7 cellular contexts compared by ENCODE assay signal in the genomic region with DNA sequence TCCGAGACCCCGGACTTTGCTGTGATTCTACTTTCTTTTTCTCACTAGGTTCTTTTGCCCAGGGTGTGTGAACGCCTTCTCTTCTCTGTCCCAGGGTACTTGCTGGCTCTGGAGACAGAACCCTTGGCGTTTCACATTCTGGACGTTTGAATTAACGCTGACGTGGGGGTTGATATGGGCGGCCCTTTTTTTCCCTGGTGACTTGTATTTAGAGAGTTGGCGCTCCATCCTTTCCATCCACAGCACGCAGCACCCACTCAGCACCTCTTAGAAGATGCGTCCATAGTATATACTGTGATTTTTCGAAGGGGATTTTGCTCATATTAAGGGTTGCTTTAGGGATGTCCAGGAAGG.
DNase-seq lines count a peak whose midpoint lies in the region; ATAC-seq, FAIRE-seq and TF ChIP-seq lines count a peak whose summit lies in the region.
"Not testable (repeated sequence)": the region's sequence is repeated elsewhere in the genome, so short reads cannot be mapped to it uniquely, and the experiment has no call there.

No MANE protein-coding gene starts in this region.

- not testable (repeated sequence) for H3K27me3 Mint-ChIP-seq in activated CD4-positive, alpha-beta T cell treated with anti-CD3 and anti-CD28 coated beads, Interleukin-2, amount 10 ng/mL, durations not matched to agents 24 days and 14 days

- peak overlapping the region; percentile 94 for H3K27ac Mint-ChIP-seq in activated CD4-positive, alpha-beta T cell treated with anti-CD3 and anti-CD28 coated beads, Interleukin-2, amount 10 ng/mL, durations not matched to agents 24 days and 14 days

- H3K9ac ChIP-seq in mesendoderm (ENCODE audit: low read length), result peak overlapping the region; percentile 93

- ATAC-seq in gastroesophageal sphincter, result not testable (repeated sequence)

- TF ChIP-seq EP300 in gastroesophageal sphincter (IDR thresholded peaks at IDR 0.05); sigmoid colon (IDR thresholded peaks at IDR 0.05): not testable (repeated sequence)

- not testable (repeated sequence) for H2BK15ac ChIP-seq in mesendoderm (replicated peaks; ENCODE audit: low read depth)

- H3K27me3 ChIP-seq in bronchial epithelial cell (ENCODE audit: control insufficient read depth, insufficient read depth, low read length); gastroesophageal sphincter; mesendoderm (ENCODE audit: insufficient read depth, low read length, poor library complexity); sigmoid colon: not testable (repeated sequence)

- H3K27ac ChIP-seq in gastroesophageal sphincter (peak overlapping the region; percentile 25 to 85 (median 82)), sigmoid colon (peak overlapping the region; percentile 77 to 85 (median 84))
- not testable (repeated sequence) for H3K27ac ChIP-seq in mesendoderm (ENCODE audit: low read depth, low read length)

- H3K36me3 Mint-ChIP-seq in activated CD4-positive, alpha-beta T cell treated with anti-CD3 and anti-CD28 coated beads, Interleukin-2, amount 10 ng/mL, durations not matched to agents 24 days and 14 days (ENCODE audit: low read depth), result not testable (repeated sequence)

- H3K36me3 ChIP-seq in bronchial epithelial cell (ENCODE audit: control insufficient read depth, insufficient read depth, low read length); mesendoderm (ENCODE audit: control insufficient read depth, insufficient read depth, low read length); sigmoid colon: not testable (repeated sequence)
- peaks cover 0 to 11% of the 10 kb centered on the region in 2 donors for H3K36me3 ChIP-seq in gastroesophageal sphincter

- not testable (repeated sequence) for H4K8ac ChIP-seq in mesendoderm (ENCODE audit: low read depth, low read length)

- H3K4me1 ChIP-seq in gastroesophageal sphincter, result peaks cover 0 to 30% (median 0%) of the 10 kb centered on the region in 3 donors
- H3K4me1 ChIP-seq in mesendoderm (ENCODE audit: control insufficient read depth, low read depth, low read length), result not testable (repeated sequence)
- peaks cover 0 to 17% (median 7%) of the 10 kb centered on the region in 4 donors for H3K4me1 ChIP-seq in sigmoid colon

- DNase-seq in GM04503 (ENCODE audit: low read depth), result peak; percentile 1
- DNase-seq in NB4 (ENCODE audit: low read depth), result peak; percentile 22
- DNase-seq in activated CD4-positive, alpha-beta T cell treated with anti-CD3 and anti-CD28 coated beads, Interleukin-2, amount 10 ng/mL, durations not matched to agents 24 days and 14 days; mesendoderm; sigmoid colon: not testable (repeated sequence)
- peak; percentile 8 for DNase-seq in bronchial epithelial cell (ENCODE audit: low read depth)

- H3K79me1 ChIP-seq in mesendoderm (ENCODE audit: low read length), result not testable (repeated sequence)

- not testable (repeated sequence) for H3K9me3 Mint-ChIP-seq in activated CD4-positive, alpha-beta T cell treated with anti-CD3 and anti-CD28 coated beads, Interleukin-2, amount 10 ng/mL, durations not matched to agents 24 days and 14 days

- 1 to 3% methylated on average over 12 of the region's 12 CpGs for WGBS in gastroesophageal sphincter (ENCODE audit: low coverage in 1 of 2), 2 donors
- WGBS in mesendoderm (ENCODE audit: extremely low coverage, insufficient coverage, low lambda C conversion rate), result no CpG with 5 or more reads among the region's 12 CpGs
- 1 to 4% methylated on average over 12 of the region's 12 CpGs for WGBS in sigmoid colon, 2 donors

- not testable (repeated sequence) for H3K18ac ChIP-seq in mesendoderm (ENCODE audit: low read length)

- not testable (repeated sequence) for H2AK5ac ChIP-seq in mesendoderm (ENCODE audit: low read length)

- H2BK120ac ChIP-seq in mesendoderm (ENCODE audit: low read depth, low read length), result not testable (repeated sequence)

- peak overlapping the region; percentile 98 for H3K4me3 Mint-ChIP-seq in activated CD4-positive, alpha-beta T cell treated with anti-CD3 and anti-CD28 coated beads, Interleukin-2, amount 10 ng/mL, durations not matched to agents 24 days and 14 days

- not testable (repeated sequence) for H3K4ac ChIP-seq in mesendoderm (ENCODE audit: low read depth, low read length)

- H3K4me1 Mint-ChIP-seq in activated CD4-positive, alpha-beta T cell treated with anti-CD3 and anti-CD28 coated beads, Interleukin-2, amount 10 ng/mL, durations not matched to agents 24 days and 14 days, result peaks cover 15% of the 10 kb centered on the region

- H3K23ac ChIP-seq in mesendoderm (ENCODE audit: low read length), result not testable (repeated sequence)

- FAIRE-seq in bronchial epithelial cell (lab: Jason Lieb, UNC), result not testable (repeated sequence)

- peaks cover 16% of the 10 kb centered on the region for H3K79me2 ChIP-seq in mesendoderm (ENCODE audit: control insufficient read depth, insufficient read depth, low read length)

- H3K4me2 ChIP-seq in mesendoderm (ENCODE audit: low read length), result peak overlapping the region; percentile 38

- intact Hi-C loops in activated CD4-positive, alpha-beta T cell treated with anti-CD3 and anti-CD28 coated beads, Interleukin-2, amount 10 ng/mL, durations not matched to agents 24 days and 14 days (cut with micrococcal nuclease), result loop anchor here (10.0 kb wide), 1 partner anchor 89 kb away; a partner anchor contains a TSS
- intact Hi-C loops in sigmoid colon (cut with DNase I), result not testable (repeated sequence)

- not testable (repeated sequence) for H3K9me3 ChIP-seq in gastroesophageal sphincter, sigmoid colon

- H3K4me3 ChIP-seq in NB4 (ENCODE audit: low read depth, low read length), result peak overlapping the region; percentile 91
- peak overlapping the region; percentile 66 for H3K4me3 ChIP-seq in bronchial epithelial cell (ENCODE audit: low read depth, low read length)
- H3K4me3 ChIP-seq in gastroesophageal sphincter, result peak overlapping the region; percentile 91 to 92
- peak overlapping the region; percentile 85 for H3K4me3 ChIP-seq in mesendoderm (ENCODE audit: low read length)
- peak overlapping the region; percentile 83 to 99 (median 90) for H3K4me3 ChIP-seq in sigmoid colon

- not testable (repeated sequence) for TF ChIP-seq POLR2A in NB4 (IDR thresholded peaks at IDR 0.05; ENCODE audit: extremely low read depth, insufficient read length); gastroesophageal sphincter (IDR thresholded peaks at IDR 0.05); sigmoid colon (IDR thresholded peaks at IDR 0.05)

- not testable (repeated sequence) for TF ChIP-seq CTCF in NB4 (IDR thresholded peaks at IDR 0.05; ENCODE audit: low read depth, low read length); bronchial epithelial cell (IDR thresholded peaks at IDR 0.05; ENCODE audit: insufficient read depth, low read length, severe bottlenecking); gastroesophageal sphincter (IDR thresholded peaks at IDR 0.05); sigmoid colon (IDR thresholded peaks at IDR 0.05)

- H3K56ac ChIP-seq in mesendoderm (ENCODE audit: low read length), result peak overlapping the region; percentile 98

- not testable (repeated sequence) for H4K5ac ChIP-seq in mesendoderm (ENCODE audit: low read length)

- not testable (repeated sequence) for H2BK5ac ChIP-seq in mesendoderm (ENCODE audit: low read length)
